ENCODE assay signal across 15 cellular contexts in the genomic region with DNA sequence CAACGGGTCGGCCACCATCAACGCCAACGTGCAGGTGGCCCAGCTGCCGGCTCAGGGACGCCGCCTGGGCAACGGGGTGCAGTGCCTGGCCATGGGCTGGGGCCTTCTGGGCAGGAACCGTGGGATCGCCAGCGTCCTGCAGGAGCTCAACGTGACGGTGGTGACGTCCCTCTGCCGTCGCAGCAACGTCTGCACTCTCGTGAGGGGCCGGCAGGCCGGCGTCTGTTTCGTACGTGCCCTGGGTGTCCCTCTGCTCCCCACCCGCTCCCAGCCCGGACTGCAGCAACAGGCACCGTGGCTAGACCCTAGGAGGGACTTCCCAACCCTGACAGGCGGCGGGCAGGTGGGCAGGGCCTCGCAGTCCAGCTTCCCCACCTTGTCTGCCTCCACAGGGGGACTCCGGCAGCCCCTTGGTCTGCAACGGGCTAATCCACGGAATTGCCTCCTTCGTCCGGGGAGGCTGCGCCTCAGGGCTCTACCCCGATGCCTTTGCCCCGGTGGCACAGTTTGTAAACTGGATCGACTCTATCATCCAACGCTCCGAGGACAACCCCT. TPM values are rescaled to one million over a fixed set of nuclear protein-coding genes. Genes with fewer than 3 reads are reported as not detected.
DNase-seq lines count a peak whose midpoint lies in the region; ATAC-seq and TF ChIP-seq lines count a peak whose summit lies in the region.
"Had no signal": no experiment of that assay in that cellular context is flagged by ENCODE, and none has a peak within 500 bp of the region (broad histone marks: within the 10 kb centered on the region; RNA-seq: fewer than 3 reads in every experiment).

No MANE protein-coding gene starts in this region.

- peaks cover 2% of the 10 kb centered on the region for H3K79me1 ChIP-seq in neuronal stem cell (ENCODE audit: low read depth, low read length)

- peak overlapping the region; percentile 70 for H3K9ac ChIP-seq in neuronal stem cell (ENCODE audit: low read depth, low read length, poor library complexity)

- H2BK5ac ChIP-seq in neuronal stem cell (ENCODE audit: low read length) = no peak overlapping the region

- H3K4me1 ChIP-seq in right cardiac atrium (ENCODE audit: control insufficient read depth, insufficient read depth, low read length) (no peaks in the 10 kb centered on the region), neuronal stem cell (ENCODE audit: control insufficient read depth in 2 of 2, insufficient read depth in 1 of 2, low read depth in 1 of 2, low read length in 2 of 2) (peaks cover 0 to 2% of the 10 kb centered on the region in 2 donors), transverse colon (peaks cover 0 to 25% (median 18%) of the 10 kb centered on the region in 4 donors)
- H3K4me1 ChIP-seq: BE2C had no signal

- no peak overlapping the region for H3K4me2 ChIP-seq in neuronal stem cell (ENCODE audit: insufficient read depth, low read length, poor library complexity, severe bottlenecking)
- H3K4me2 ChIP-seq: A549 had no signal

- in situ Hi-C loops in transverse colon (cut with MboI; ENCODE audit: low pct_ligation_motif_present in 1 of 4, low pct_unique_long_range_greater_than_20kb in 1 of 4, low sequenced_read_pairs in 3 of 4) = loop anchor here in 3 of 4 donors (5.0 to 25.0 kb wide), 6 partner anchors 67 to 132 kb away; a partner anchor contains a TSS

- TF ChIP-seq EP300 in transverse colon (IDR thresholded peaks at IDR 0.05; ENCODE audit: low read depth) = no peak

- H3K9me3 Mint-ChIP-seq in chondrocyte (ENCODE audit: low read depth) = no peaks in the 10 kb centered on the region
- H3K9me3 Mint-ChIP-seq: CD4-positive, alpha-beta memory T cell had no signal

- peak overlapping the region; percentile 98 for H3K23ac ChIP-seq in neuronal stem cell (ENCODE audit: low read depth, low read length, poor library complexity)

- no peak overlapping the region for H2AFZ ChIP-seq in neuronal stem cell (ENCODE audit: low read length)

- H3K27me3 ChIP-seq in right cardiac atrium (ENCODE audit: control insufficient read depth, insufficient read depth) = no peaks in the 10 kb centered on the region
- peaks cover 7 to 22% (median 20%) of the 10 kb centered on the region in 3 experiments for H3K27me3 ChIP-seq in neuronal stem cell (ENCODE audit: control insufficient read depth in 3 of 3, insufficient read depth in 3 of 3, low read depth in 1 of 3, low read length in 3 of 3)
- H3K27me3 ChIP-seq in transverse colon = peaks cover 57% of the 10 kb centered on the region

- DNase-seq in right cardiac atrium (peak; percentile 16 to 54 (median 46)), left cardiac atrium (no peak), chondrocyte (ENCODE audit: low spot score) (peak; percentile 95), neuronal stem cell (ENCODE audit: low spot score) (no peak), transverse colon (no peak)
- DNase-seq: BE2C; CD4-positive, alpha-beta memory T cell; DND-41; GDM1; GOT3 had no signal

- no peak for TF ChIP-seq POLR2A in transverse colon (IDR thresholded peaks at IDR 0.05)

- H2BK12ac ChIP-seq in neuronal stem cell (ENCODE audit: low read length) = no peak overlapping the region

- no peak overlapping the region for H3K4me3 Mint-ChIP-seq in chondrocyte (ENCODE audit: unreplicated experiment)
- H3K4me3 Mint-ChIP-seq: CD4-positive, alpha-beta memory T cell had no signal

- H3K36me3 ChIP-seq in neuronal stem cell (replicated peaks in 1 of 2; ENCODE audit: control insufficient read depth in 2 of 2, insufficient read depth in 2 of 2, low read length in 2 of 2) = no peaks in the 10 kb centered on the region
- H3K36me3 ChIP-seq in transverse colon = no peaks in the 10 kb centered on the region
- H3K36me3 ChIP-seq: BE2C, HAP-1 had no signal

- no peak overlapping the region for H4K8ac ChIP-seq in neuronal stem cell (ENCODE audit: low read depth, low read length)

- no peak overlapping the region for H3K27ac Mint-ChIP-seq in chondrocyte (ENCODE audit: unreplicated experiment)
- H3K27ac Mint-ChIP-seq: CD4-positive, alpha-beta memory T cell had no signal

- H3K27me3 Mint-ChIP-seq in chondrocyte (ENCODE audit: low read depth) = no peaks in the 10 kb centered on the region

- peak overlapping the region; percentile 66 for H2AK5ac ChIP-seq in neuronal stem cell (ENCODE audit: low read depth, low read length)

- H3K18ac ChIP-seq in neuronal stem cell (ENCODE audit: low read length) = peak overlapping the region; percentile 89

- TF ChIP-seq CTCF in chondrocyte (IDR thresholded peaks at IDR 0.05) (no peak), transverse colon (IDR thresholded peaks at IDR 0.05) (no peak)

- H3K14ac ChIP-seq in neuronal stem cell (ENCODE audit: low read length) = peak overlapping the region; percentile 99

- H4K91ac ChIP-seq in neuronal stem cell (ENCODE audit: low read depth, low read length, poor library complexity) = no peak overlapping the region

- no peak overlapping the region for H3K4ac ChIP-seq in neuronal stem cell (ENCODE audit: low read length)

- intact Hi-C loops in right cardiac atrium (cut with DNase I) = loop anchor here in 3 of 4 donors (5.0 to 10.0 kb wide), 5 partner anchors 51 to 88 kb away; a partner anchor contains a TSS
- intact Hi-C loops in left cardiac atrium (cut with DNase I) = loop anchor here (10.0 kb wide), 2 partner anchors 81 to 129 kb away; a partner anchor contains a TSS
- intact Hi-C loops in transverse colon (cut with DNase I; ENCODE audit: low total_unique reads) = loop anchor here (5.0 kb wide), 1 partner anchor 127 kb away; a partner anchor contains a TSS

- H3K27ac ChIP-seq in right cardiac atrium (ENCODE audit: low read length) (no peak overlapping the region), neuronal stem cell (replicated peaks; ENCODE audit: low read length) (no peak overlapping the region), transverse colon (no peak overlapping the region)
- H3K27ac ChIP-seq: A549, C4-2B had no signal

- H3K4me3 ChIP-seq in right cardiac atrium (ENCODE audit: low read length) (no peak overlapping the region), neuronal stem cell (ENCODE audit: low read length in 2 of 2) (no peak overlapping the region), transverse colon (no peak overlapping the region)
- H3K4me3 ChIP-seq: A549, HAP-1 had no signal

- ATAC-seq in right cardiac atrium = no peak
- no peak for ATAC-seq in left cardiac atrium
- ATAC-seq: A549 had no signal

- no peak overlapping the region for H2BK120ac ChIP-seq in neuronal stem cell (ENCODE audit: low read depth, low read length)

- WGBS in right cardiac atrium = 73% methylated on average over 40 of the region's 40 CpGs
- WGBS in neuronal stem cell (ENCODE audit: extremely low coverage in 2 of 2, insufficient read length in 2 of 2, insufficient replicate concordance in 1 of 2), 2 donors = no CpG with 5 or more reads among the region's 40 CpGs
- WGBS in transverse colon (ENCODE audit: low coverage in 1 of 2), 2 donors = 84% methylated on average over 32 of the region's 40 CpGs; no CpG with 5 or more reads in 1 of the 2 donors

- H3K4me1 Mint-ChIP-seq in chondrocyte (ENCODE audit: low read depth) = peaks cover 7% of the 10 kb centered on the region

- H3K9me3 ChIP-seq in right cardiac atrium (ENCODE audit: control insufficient read depth, low read length) = no peaks in the 10 kb centered on the region
- H3K9me3 ChIP-seq in neuronal stem cell (replicated peaks in 1 of 2; ENCODE audit: control insufficient read depth in 2 of 2, insufficient read depth in 1 of 2, low read depth in 1 of 2, low read length in 2 of 2) = peaks cover 0 to 2% of the 10 kb centered on the region in 2 donors
- no peaks in the 10 kb centered on the region for H3K9me3 ChIP-seq in transverse colon
- H3K9me3 ChIP-seq: A549, BE2C, HAP-1 had no signal

- peak overlapping the region; percentile 38 for H2BK15ac ChIP-seq in neuronal stem cell (ENCODE audit: low read length)

- no peaks in the 10 kb centered on the region for H3K36me3 Mint-ChIP-seq in chondrocyte (ENCODE audit: low read depth)
- H3K36me3 Mint-ChIP-seq: CD4-positive, alpha-beta memory T cell had no signal

RNA-seq across cellular contexts. Expression of a gene that starts 3.5 kb away (rescaled TPM):
- 1 to 10 TPM in 3 of 4 donors, under 1 TPM in 1; 0.85 to 2.6 (median 1.9) TPM for total RNA-seq in right cardiac atrium
- polyA plus RNA-seq in right cardiac atrium = 3.4 TPM
- total RNA-seq in left cardiac atrium = 1 to 10 TPM; 1.5 to 2.4 TPM
- total RNA-seq in chondrocyte = not detected in 3 replicates
- not detected for polyA plus RNA-seq in neuronal stem cell (2013, experiment 1 of 2)
- polyA plus RNA-seq in neuronal stem cell (2013, experiment 2 of 2) = not detected
- 1 to 10 TPM in 1 of 4 donors, under 1 TPM in 1, not detected in 2; 0.79 to 2.2 TPM for total RNA-seq in transverse colon
- total RNA-seq: CD4-positive, alpha-beta memory T cell; HT-29 had no signal
- polyA plus RNA-seq: AG04450; CD4-positive, alpha-beta memory T cell had no signal

RNA-seq across cellular contexts. Expression of a gene that starts 3.8 kb away (rescaled TPM):
- 100 to 1,000 TPM; 221 to 590 (median 310) TPM for total RNA-seq in right cardiac atrium
- 869 TPM for polyA plus RNA-seq in right cardiac atrium
- 100 to 1,000 TPM; 277 to 861 TPM for total RNA-seq in left cardiac atrium
- 1.1 to 17.9 TPM (median 1.8 TPM) in 3 replicates for total RNA-seq in chondrocyte
- polyA plus RNA-seq in neuronal stem cell (2013, experiment 1 of 2) = 0.18 TPM
- polyA plus RNA-seq in neuronal stem cell (2013, experiment 2 of 2) = 0.14 TPM
- total RNA-seq in transverse colon = 100 to 1,000 TPM; 147 to 368 (median 208) TPM

RNA-seq across cellular contexts. Expression of a gene that starts 14.8 kb away (rescaled TPM):
- total RNA-seq in right cardiac atrium (not detected), left cardiac atrium (not detected), chondrocyte (not detected in 3 replicates), transverse colon (not detected)
- not detected for polyA plus RNA-seq in right cardiac atrium
- polyA plus RNA-seq in neuronal stem cell (2013, experiment 1 of 2) = 1.9 TPM
- polyA plus RNA-seq in neuronal stem cell (2013, experiment 2 of 2) = 1.9 TPM
- total RNA-seq: CD4-positive, alpha-beta memory T cell; HT-29 had no signal
- polyA plus RNA-seq: AG04450; CD4-positive, alpha-beta memory T cell had no signal

RNA-seq across cellular contexts. Expression of a gene that starts 28.0 kb away (rescaled TPM):
- not detected for total RNA-seq in right cardiac atrium
- polyA plus RNA-seq in right cardiac atrium = 0.11 TPM
- under 1 TPM in 1 of 2 donors, not detected in 1; 0.18 TPM for total RNA-seq in left cardiac atrium
- total RNA-seq in chondrocyte = 0.37 to 0.51 TPM in 2 of 3 replicates, not detected in the other
- polyA plus RNA-seq in neuronal stem cell (2013, experiment 1 of 2) = 1.2 TPM
- 1.3 TPM for polyA plus RNA-seq in neuronal stem cell (2013, experiment 2 of 2)
- total RNA-seq in transverse colon = not detected
- total RNA-seq: CD4-positive, alpha-beta memory T cell; HT-29 had no signal
- polyA plus RNA-seq: CD4-positive, alpha-beta memory T cell had no signal

RNA-seq across cellular contexts. Expression of a gene that starts 33.9 kb away (rescaled TPM):
- total RNA-seq in right cardiac atrium (not detected), left cardiac atrium (under 1 TPM; 0.21 to 0.27 TPM), chondrocyte (5.4 to 6.8 TPM (median 6.0 TPM) in 3 replicates), transverse colon (not detected)
- 0.05 TPM for polyA plus RNA-seq in right cardiac atrium
- polyA plus RNA-seq in neuronal stem cell (2013, experiment 1 of 2) = 56.3 TPM
- polyA plus RNA-seq in neuronal stem cell (2013, experiment 2 of 2) = 54.0 TPM
- total RNA-seq: CD4-positive, alpha-beta memory T cell; HT-29 had no signal
- polyA plus RNA-seq: CD4-positive, alpha-beta memory T cell had no signal

Comparison
In these comparisons a context has a peak if more than half of its experiments do, and no peak if none do; other contexts are left out.
1. DNase-seq: peak in right cardiac atrium (3 of 3) and chondrocyte (single experiment); none in left cardiac atrium (single experiment), neuronal stem cell (single experiment) and transverse colon (single experiment).